13 cellular contexts compared by ENCODE assay signal in the genomic region with DNA sequence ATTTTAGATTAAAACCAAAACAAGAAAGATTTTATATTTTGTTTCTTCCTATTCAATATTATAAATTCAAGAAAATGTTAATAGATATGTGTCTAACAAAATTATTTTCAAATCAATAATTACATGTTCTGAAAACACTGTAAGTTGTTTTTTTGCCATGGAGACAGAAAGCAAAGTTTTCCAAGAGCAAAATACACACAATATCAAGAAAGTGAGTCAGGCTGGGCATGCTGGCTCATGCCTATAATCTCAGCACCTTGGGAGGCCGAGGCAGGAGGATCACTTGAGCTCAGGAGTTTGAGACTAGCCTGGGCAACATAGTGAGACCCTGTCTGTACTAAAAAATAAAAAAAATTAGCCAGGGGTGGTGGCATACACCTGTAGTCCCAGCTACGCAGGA.
"Had no signal": no experiment of that assay in that cellular context is flagged by ENCODE, and none has a peak within 500 bp of the region (broad histone marks: within the 10 kb centered on the region; RNA-seq: fewer than 3 reads in every experiment).

No MANE protein-coding gene starts in this region.

- ATAC-seq: activated CD4-positive, CD25-positive, alpha-beta regulatory T cell treated with anti-CD3 and anti-CD28 coated beads, Interleukin-2, amount 50 U/mL, for 24 hours; naive thymus-derived CD4-positive, alpha-beta T cell; right cardiac atrium; stimulated activated effector memory CD8-positive, alpha-beta T cell treated with anti-CD3 and anti-CD28 coated beads, Interleukin-12 subunit alpha, Interleukin-12 subunit beta, amount 100 ng/mL, for 72 hours; T-helper 17 cell had no signal

- H3K4me2 ChIP-seq: hepatocyte had no signal

- H3K9me3 ChIP-seq: tibial nerve had no signal

- H3K27ac ChIP-seq: hepatocyte, tibial nerve had no signal

- H3K4me3 ChIP-seq: hepatocyte, tibial nerve had no signal

- H3K27me3 ChIP-seq: hepatocyte, tibial nerve had no signal

- DNase-seq: activated CD4-positive, alpha-beta T cell treated with anti-CD3 and anti-CD28 coated beads, Interleukin-2, amount 50 U/mL, for 48 hours; activated gamma-delta T cell treated with Interleukin-2 at 50 U/mL for 16 hours; activated T-cell treated with anti-CD3 and anti-CD28 coated beads, Interleukin-2, amount 50 U/mL, for 48 hours; cerebellar nuclear complex; naive thymus-derived CD4-positive, alpha-beta T cell; posterior cingulate gyrus; right cardiac atrium; Right ventricle myocardium superior; T-helper 17 cell had no signal

- H2AFZ ChIP-seq: hepatocyte had no signal

- H3K79me2 ChIP-seq: hepatocyte had no signal
